Comparison of ENCODE assay signal across 1 cellular context in genomic region chr9:135907006-135907434, GRCh38.
TF ChIP-seq lines count a peak whose summit lies in the region.

No MANE protein-coding gene starts in this region.

TF ChIP-seq in H1, 55 proteins besides CTCF, POLR2A, EP300 and RAD21 (continued from another document):
- TF ChIP-seq YY1 (IDR thresholded peaks at IDR 0.05; ENCODE audit: low read depth, low read length) (peak; percentile 43; the same call in 1 of the 2 replicates), BCL11A (IDR thresholded peaks at IDR 0.05; ENCODE audit: low read depth in 2 of 2, low read length in 2 of 2) (no peak), KDM1A (IDR thresholded peaks at IDR 0.05; ENCODE audit: borderline replicate concordance, low read length) (no peak), E2F6 (IDR thresholded peaks at IDR 0.05) (peak; percentile 88), MAX (IDR thresholded peaks at IDR 0.05) (peak; percentile 92), CBX5 (IDR thresholded peaks at IDR 0.05; ENCODE audit: low read depth, low read length) (no peak), USF2 (IDR thresholded peaks at IDR 0.05; ENCODE audit: low read length) (no peak), CHD1 (IDR thresholded peaks at IDR 0.05; ENCODE audit: low read depth, low read length) (no peak)
TF ChIP-seq in H1: peak in this region for 6.
